ENCODE assay signal across 1 cellular context in the genomic region with DNA sequence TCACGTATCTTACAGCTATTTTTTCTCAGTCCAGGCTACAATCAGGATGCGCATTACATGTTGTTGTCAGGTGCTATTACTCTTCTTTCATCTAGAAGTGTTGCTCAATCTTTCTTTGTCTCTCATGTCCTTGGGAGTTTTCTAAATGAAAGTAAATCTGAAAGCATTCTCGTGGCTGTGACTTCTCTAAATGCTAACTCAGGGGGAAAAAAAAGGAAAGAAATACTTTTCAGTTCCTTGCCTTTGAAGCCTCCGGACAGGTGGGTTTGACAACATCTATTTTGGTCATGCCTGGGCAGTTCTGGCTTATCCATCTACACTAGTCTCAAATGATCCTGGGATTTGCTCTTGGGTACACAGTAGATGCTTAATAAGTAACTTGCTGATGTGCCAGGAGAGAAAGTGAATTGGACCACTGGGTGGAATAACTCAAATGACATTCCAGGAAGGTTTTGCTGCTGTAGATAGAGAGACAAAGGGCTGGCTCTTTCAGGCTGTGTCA.
TF ChIP-seq lines count a peak whose summit lies in the region.

No MANE protein-coding gene starts in this region.

TF ChIP-seq in K562, 482 proteins besides CTCF, POLR2A, EP300 and RAD21 (continued from another document):
- TF ChIP-seq, protein P1, sequence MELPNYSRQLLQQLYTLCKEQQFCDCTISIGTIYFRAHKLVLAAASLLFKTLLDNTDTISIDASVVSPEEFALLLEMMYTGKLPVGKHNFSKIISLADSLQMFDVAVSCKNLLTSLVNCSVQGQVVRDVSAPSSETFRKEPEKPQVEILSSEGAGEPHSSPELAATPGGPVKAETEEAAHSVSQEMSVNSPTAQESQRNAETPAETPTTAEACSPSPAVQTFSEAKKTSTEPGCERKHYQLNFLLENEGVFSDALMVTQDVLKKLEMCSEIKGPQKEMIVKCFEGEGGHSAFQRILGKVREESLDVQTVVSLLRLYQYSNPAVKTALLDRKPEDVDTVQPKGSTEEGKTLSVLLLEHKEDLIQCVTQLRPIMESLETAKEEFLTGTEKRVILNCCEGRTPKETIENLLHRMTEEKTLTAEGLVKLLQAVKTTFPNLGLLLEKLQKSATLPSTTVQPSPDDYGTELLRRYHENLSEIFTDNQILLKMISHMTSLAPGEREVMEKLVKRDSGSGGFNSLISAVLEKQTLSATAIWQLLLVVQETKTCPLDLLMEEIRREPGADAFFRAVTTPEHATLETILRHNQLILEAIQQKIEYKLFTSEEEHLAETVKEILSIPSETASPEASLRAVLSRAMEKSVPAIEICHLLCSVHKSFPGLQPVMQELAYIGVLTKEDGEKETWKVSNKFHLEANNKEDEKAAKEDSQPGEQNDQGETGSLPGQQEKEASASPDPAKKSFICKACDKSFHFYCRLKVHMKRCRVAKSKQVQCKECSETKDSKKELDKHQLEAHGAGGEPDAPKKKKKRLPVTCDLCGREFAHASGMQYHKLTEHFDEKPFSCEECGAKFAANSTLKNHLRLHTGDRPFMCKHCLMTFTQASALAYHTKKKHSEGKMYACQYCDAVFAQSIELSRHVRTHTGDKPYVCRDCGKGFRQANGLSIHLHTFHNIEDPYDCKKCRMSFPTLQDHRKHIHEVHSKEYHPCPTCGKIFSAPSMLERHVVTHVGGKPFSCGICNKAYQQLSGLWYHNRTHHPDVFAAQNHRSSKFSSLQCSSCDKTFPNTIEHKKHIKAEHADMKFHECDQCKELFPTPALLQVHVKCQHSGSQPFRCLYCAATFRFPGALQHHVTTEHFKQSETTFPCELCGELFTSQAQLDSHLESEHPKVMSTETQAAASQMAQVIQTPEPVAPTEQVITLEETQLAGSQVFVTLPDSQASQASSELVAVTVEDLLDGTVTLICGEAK (IDR thresholded peaks at IDR 0.05) = no peak
- TF ChIP-seq, protein P1 (CRISPR knock-in tag; IDR thresholded peaks at IDR 0.05) = no peak
- TF ChIP-seq CEBPG (CRISPR knock-in tag; IDR thresholded peaks at IDR 0.05) = no peak
- peak; percentile 25 to 64; a peak in 3 of 4 replicates for TF ChIP-seq CEBPG (tag; conservative IDR thresholded peaks at IDR 0.05 in 1 of 2, IDR thresholded peaks at IDR 0.05 in 1 of 2)
- no peak for TF ChIP-seq ZNF184 (CRISPR knock-in tag; IDR thresholded peaks at IDR 0.05)
- TF ChIP-seq ZNF778 (CRISPR knock-in tag; IDR thresholded peaks at IDR 0.05) = no peak
- TF ChIP-seq, protein P2, sequence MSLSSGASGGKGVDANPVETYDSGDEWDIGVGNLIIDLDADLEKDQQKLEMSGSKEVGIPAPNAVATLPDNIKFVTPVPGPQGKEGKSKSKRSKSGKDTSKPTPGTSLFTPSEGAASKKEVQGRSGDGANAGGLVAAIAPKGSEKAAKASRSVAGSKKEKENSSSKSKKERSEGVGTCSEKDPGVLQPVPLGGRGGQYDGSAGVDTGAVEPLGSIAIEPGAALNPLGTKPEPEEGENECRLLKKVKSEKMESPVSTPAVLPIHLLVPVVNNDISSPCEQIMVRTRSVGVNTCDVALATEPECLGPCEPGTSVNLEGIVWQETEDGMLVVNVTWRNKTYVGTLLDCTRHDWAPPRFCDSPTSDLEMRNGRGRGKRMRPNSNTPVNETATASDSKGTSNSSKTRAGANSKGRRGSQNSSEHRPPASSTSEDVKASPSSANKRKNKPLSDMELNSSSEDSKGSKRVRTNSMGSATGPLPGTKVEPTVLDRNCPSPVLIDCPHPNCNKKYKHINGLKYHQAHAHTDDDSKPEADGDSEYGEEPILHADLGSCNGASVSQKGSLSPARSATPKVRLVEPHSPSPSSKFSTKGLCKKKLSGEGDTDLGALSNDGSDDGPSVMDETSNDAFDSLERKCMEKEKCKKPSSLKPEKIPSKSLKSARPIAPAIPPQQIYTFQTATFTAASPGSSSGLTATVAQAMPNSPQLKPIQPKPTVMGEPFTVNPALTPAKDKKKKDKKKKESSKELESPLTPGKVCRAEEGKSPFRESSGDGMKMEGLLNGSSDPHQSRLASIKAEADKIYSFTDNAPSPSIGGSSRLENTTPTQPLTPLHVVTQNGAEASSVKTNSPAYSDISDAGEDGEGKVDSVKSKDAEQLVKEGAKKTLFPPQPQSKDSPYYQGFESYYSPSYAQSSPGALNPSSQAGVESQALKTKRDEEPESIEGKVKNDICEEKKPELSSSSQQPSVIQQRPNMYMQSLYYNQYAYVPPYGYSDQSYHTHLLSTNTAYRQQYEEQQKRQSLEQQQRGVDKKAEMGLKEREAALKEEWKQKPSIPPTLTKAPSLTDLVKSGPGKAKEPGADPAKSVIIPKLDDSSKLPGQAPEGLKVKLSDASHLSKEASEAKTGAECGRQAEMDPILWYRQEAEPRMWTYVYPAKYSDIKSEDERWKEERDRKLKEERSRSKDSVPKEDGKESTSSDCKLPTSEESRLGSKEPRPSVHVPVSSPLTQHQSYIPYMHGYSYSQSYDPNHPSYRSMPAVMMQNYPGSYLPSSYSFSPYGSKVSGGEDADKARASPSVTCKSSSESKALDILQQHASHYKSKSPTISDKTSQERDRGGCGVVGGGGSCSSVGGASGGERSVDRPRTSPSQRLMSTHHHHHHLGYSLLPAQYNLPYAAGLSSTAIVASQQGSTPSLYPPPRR (CRISPR knock-in tag; IDR thresholded peaks at IDR 0.05; ENCODE audit: borderline replicate concordance) = no peak
- no peak for TF ChIP-seq CHD1 (IDR thresholded peaks at IDR 0.05; ENCODE audit: low read length)
